ENCODE assay signal across 23 cellular contexts in the genomic region with DNA sequence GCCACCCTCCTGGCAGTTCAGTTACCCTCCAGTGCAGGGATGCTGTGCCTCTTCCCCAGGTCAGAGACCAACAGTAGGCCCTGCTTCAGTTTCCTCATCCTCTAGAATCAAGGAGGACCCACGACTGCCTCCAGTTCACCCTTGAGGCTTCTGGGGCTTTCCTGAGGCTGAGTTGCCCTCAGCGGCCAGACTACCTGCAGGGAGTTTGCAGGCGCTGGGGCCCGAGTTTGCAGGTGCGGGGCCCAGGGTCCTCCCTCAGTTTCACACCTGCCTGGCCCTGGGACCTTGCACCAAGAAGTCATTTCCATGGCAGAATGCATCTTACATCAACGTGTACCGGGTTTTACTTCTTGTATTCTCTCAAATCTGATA.
"Had no signal": no experiment of that assay in that cellular context is flagged by ENCODE, and none has a peak within 500 bp of the region (broad histone marks: within the 10 kb centered on the region; RNA-seq: fewer than 3 reads in every experiment).

No MANE protein-coding gene starts in this region.

- H3K4me1 ChIP-seq: left ventricle myocardium inferior, parathyroid adenoma, psoas muscle, right atrium auricular region, right lobe of liver, tibial nerve, vagina had no signal

- ATAC-seq: mucosa of descending colon; naive thymus-derived CD4-positive, alpha-beta T cell; psoas muscle; right lobe of liver; stimulated activated memory B cell treated with anti-CD40 and anti-IgM and Interleukin-4, amounts not matched to agents 10 μg/mL and 1 μg/mL and 100 μg/mL, for 72 hours; stimulated activated naive CD8-positive, alpha-beta T cell treated with anti-CD3 and anti-CD28 coated beads, Interleukin-15, amount 100 ng/mL, for 72 hours had no signal

- H3K27me3 ChIP-seq: hepatocyte, right atrium auricular region, right lobe of liver, tibial nerve, vagina had no signal

- H3K9me3 ChIP-seq: left ventricle myocardium inferior, mucosa of descending colon, psoas muscle, right atrium auricular region, right lobe of liver, tibial nerve, vagina had no signal

- H3K27ac ChIP-seq: hepatocyte, left ventricle myocardium inferior, parathyroid adenoma, psoas muscle, right atrium auricular region, right lobe of liver, tibial nerve, vagina had no signal

- DNase-seq: islet precursor cell; left ventricle myocardium inferior; midbrain; naive thymus-derived CD4-positive, alpha-beta T cell; nucleus accumbens; psoas muscle; right lobe of liver; stimulated activated CD4-positive, alpha-beta T cell treated with anti-CD3 and anti-CD28 coated beads, Interleukin-1b, Interleukin-23, amount 100 ng/mL, for 48 hours; stimulated activated CD4-positive, alpha-beta T cell treated with anti-CD3 and anti-CD28 coated beads, Interleukin-2, amount 100 ng/mL, for 48 hours; stimulated activated CD4-positive, alpha-beta T cell treated with anti-CD3 and anti-CD28 coated beads, Interleukin-4, amount 100 ng/mL, for 4 hours; stimulated activated CD8-positive, alpha-beta memory T cell treated with anti-CD3 and anti-CD28 coated beads, Interleukin-4, amount 100 ng/mL, for 48 hours; stimulated activated naive CD4-positive, alpha-beta T cell treated with Interleukin-2 at 50 U/mL for 16 hours; stimulated activated naive CD8-positive, alpha-beta T cell treated with anti-CD3 and anti-CD28 coated beads, Interleukin-15, amount 100 ng/mL, for 72 hours; substantia nigra had no signal

- H3K79me2 ChIP-seq: hepatocyte, parathyroid adenoma had no signal

- H3K4me3 ChIP-seq: hepatocyte, left ventricle myocardium inferior, lung, mucosa of descending colon, psoas muscle, right atrium auricular region, right lobe of liver, smooth muscle cell, tibial nerve, vagina had no signal

- H2AFZ ChIP-seq: hepatocyte, parathyroid adenoma had no signal

- H3K4me2 ChIP-seq: hepatocyte, smooth muscle cell had no signal

- H3K36me3 ChIP-seq: left ventricle myocardium inferior, right atrium auricular region, right lobe of liver, tibial nerve, vagina had no signal

- H3K9ac ChIP-seq: parathyroid adenoma had no signal
